In genomic region chr7:3092468-3092867, GRCh38 we compare ENCODE assay signal across 1 cellular context.
TF ChIP-seq lines count a peak whose summit lies in the region.

No MANE protein-coding gene starts in this region.

TF ChIP-seq in GM23338, 12 proteins besides CTCF, POLR2A, EP300 and RAD21 (continued from another document):
- TF ChIP-seq ZNF462 (CRISPR knock-in tag; IDR thresholded peaks at IDR 0.05) (no peak), JUNB (IDR thresholded peaks at IDR 0.05; ENCODE audit: unreplicated experiment) (no peak), ETS1 (IDR thresholded peaks at IDR 0.05) (no peak), CREB1 (CRISPR knock-in tag; IDR thresholded peaks at IDR 0.05; ENCODE audit: low read depth) (no peak)
